ENCODE assay signal across 1 cellular context in genomic region chr4:165112258-165113156, GRCh38.
TF ChIP-seq lines count a peak whose summit lies in the region.

TSS of gene TMEM192 (minus strand) at chr4:165112860. CDS start at chr4:165112773, 87 bp downstream.

TF ChIP-seq in IMR-90, 13 proteins besides CTCF, POLR2A, EP300 and RAD21 (continued from another document):
- no peak for TF ChIP-seq SMC3 (IDR thresholded peaks at IDR 0.05; ENCODE audit: low read depth, low read length)
